Comparison of ENCODE assay signal across 26 cellular contexts in the genomic region with DNA sequence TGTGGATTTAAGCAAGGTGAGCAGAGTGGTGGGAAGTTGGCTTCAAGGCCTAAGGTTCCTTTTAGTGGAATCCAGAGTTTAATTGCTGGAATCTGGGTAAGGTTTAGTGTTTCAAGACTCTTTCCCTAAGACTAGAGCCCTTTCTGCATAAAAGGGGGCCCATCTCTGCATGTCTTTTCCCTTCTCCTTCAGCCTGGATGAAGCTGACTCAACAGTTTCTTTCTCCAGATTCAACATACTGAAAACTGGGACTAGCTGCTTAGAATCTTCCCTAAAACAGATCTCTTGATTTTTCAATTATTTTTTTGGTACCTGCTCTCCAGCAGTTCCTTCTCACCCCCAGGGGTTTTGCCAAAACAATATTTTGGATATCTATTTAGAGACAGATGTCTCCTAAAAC.
"Had no signal": no experiment of that assay in that cellular context is flagged by ENCODE, and none has a peak within 500 bp of the region (broad histone marks: within the 10 kb centered on the region; RNA-seq: fewer than 3 reads in every experiment).

No MANE protein-coding gene starts in this region.

- FAIRE-seq: endometrium, frontal cortex, islet of Langerhans, keratinocyte had no signal

- H3K4me3 ChIP-seq: colonic mucosa, gastroesophageal sphincter, heart left ventricle, hepatocyte, left lung, lower lobe of right lung, mucosa of descending colon had no signal

- H3K4me2 ChIP-seq: hepatocyte had no signal

- H2AFZ ChIP-seq: hepatocyte had no signal

- H3K27ac ChIP-seq: colonic mucosa, epithelial cell of prostate, foreskin keratinocyte, gastroesophageal sphincter, heart left ventricle, hepatocyte, left lung, lower lobe of right lung had no signal

- H3K27ac Mint-ChIP-seq: dendritic cell treated with granulocyte-macrophage colony-stimulating factor and Interleukin-4, amounts not matched to agents 40 ng/mL and 50 ng/mL, for 4 days; effector memory CD8-positive, alpha-beta T cell; endodermal cell; mesothelial cell of epicardium had no signal

- H3K9me3 ChIP-seq: colonic mucosa, gastroesophageal sphincter, heart left ventricle, left lung, lower lobe of right lung, mucosa of descending colon had no signal

- H3K27me3 Mint-ChIP-seq: dendritic cell treated with granulocyte-macrophage colony-stimulating factor and Interleukin-4, amounts not matched to agents 40 ng/mL and 50 ng/mL, for 4 days; effector memory CD8-positive, alpha-beta T cell; naive B cell had no signal

- DNase-seq: colonic mucosa; cortex of kidney; effector CD8-positive, alpha-beta T cell; effector memory CD8-positive, alpha-beta T cell; endodermal cell; erythroblast; foreskin keratinocyte; heart left ventricle; hypothalamus; left cardiac atrium; left lung; left ventricle myocardium superior; lower lobe of right lung; mesenchymal stem cell; mucosa of descending colon; naive B cell had no signal

- H3K36me3 ChIP-seq: colonic mucosa, gastroesophageal sphincter, left lung, lower lobe of right lung had no signal

- H3K4me1 ChIP-seq: colonic mucosa, foreskin keratinocyte, gastroesophageal sphincter, heart left ventricle, left lung, lower lobe of right lung had no signal

- ATAC-seq: effector memory CD8-positive, alpha-beta T cell; esophagus mucosa; foreskin keratinocyte; gastroesophageal sphincter; heart left ventricle; left cardiac atrium; left lung; left ventricle myocardium superior; lower lobe of right lung; mucosa of descending colon had no signal

- H3K79me2 ChIP-seq: hepatocyte had no signal

- H3K9me3 Mint-ChIP-seq: dendritic cell treated with granulocyte-macrophage colony-stimulating factor and Interleukin-4, amounts not matched to agents 40 ng/mL and 50 ng/mL, for 4 days; effector memory CD8-positive, alpha-beta T cell; endodermal cell; mesothelial cell of epicardium; naive B cell had no signal

- H3K27me3 ChIP-seq: colonic mucosa, foreskin keratinocyte, gastroesophageal sphincter, heart left ventricle, hepatocyte, left lung had no signal

- H3K4me3 Mint-ChIP-seq: dendritic cell treated with granulocyte-macrophage colony-stimulating factor and Interleukin-4, amounts not matched to agents 40 ng/mL and 50 ng/mL, for 4 days; effector memory CD8-positive, alpha-beta T cell; endodermal cell; mesothelial cell of epicardium; naive B cell had no signal

- H3K4me1 Mint-ChIP-seq: naive B cell had no signal
